ENCODE assay signal across 17 cellular contexts in the genomic region with DNA sequence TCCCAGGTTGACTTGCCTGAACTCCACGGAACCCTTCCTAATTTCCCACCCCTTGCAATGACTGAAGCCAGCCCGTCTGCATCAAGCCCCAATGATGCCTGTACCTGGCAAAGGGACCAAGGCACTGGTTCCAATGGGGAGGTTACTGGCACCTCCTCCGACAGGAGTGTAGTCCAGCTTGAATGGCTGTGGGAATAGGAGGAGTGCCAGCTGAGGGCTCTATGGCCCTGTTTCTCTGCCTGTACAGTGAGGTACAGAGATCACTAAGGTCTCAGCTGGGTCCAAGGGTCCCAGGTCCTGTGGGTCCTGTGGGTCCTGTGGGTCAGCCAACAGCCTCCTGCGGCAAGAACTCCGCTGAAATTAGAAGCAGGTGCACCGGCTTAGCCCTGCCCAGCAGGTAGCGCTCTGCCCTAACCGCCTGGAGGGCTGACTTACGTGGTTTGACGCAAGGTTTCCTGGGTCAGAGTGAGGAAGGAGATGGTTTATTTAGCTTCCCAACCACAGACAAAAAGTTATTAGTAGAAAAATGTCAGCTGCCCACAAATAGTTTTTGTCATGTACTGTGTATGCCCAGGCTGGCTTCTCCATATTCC. TPM values are rescaled to one million over a fixed set of nuclear protein-coding genes. Genes with fewer than 3 reads are reported as not detected.
DNase-seq lines count a peak whose midpoint lies in the region; ATAC-seq and TF ChIP-seq lines count a peak whose summit lies in the region.
"Had no signal": no experiment of that assay in that cellular context is flagged by ENCODE, and none has a peak within 500 bp of the region (broad histone marks: within the 10 kb centered on the region; RNA-seq: fewer than 3 reads in every experiment).

No MANE protein-coding gene starts in this region.

- H3K36me3 ChIP-seq in neuronal stem cell (replicated peaks in 1 of 2; ENCODE audit: control insufficient read depth in 2 of 2, insufficient read depth in 2 of 2, low read length in 2 of 2), result no peaks in the 10 kb centered on the region
- H3K36me3 ChIP-seq: HAP-1, neural progenitor cell had no signal

- H3K18ac ChIP-seq in neuronal stem cell (ENCODE audit: low read length), result peak overlapping the region; percentile 61

- peak; percentile 21; the same call in 1 of the 2 replicates for TF ChIP-seq CTCF in VCaP (conservative IDR thresholded peaks at IDR 0.05)

- no peak overlapping the region for H2BK120ac ChIP-seq in neuronal stem cell (ENCODE audit: low read depth, low read length)

- no peak for ATAC-seq in right cardiac atrium
- ATAC-seq: sciatic nerve had no signal

- H3K4me3 ChIP-seq in neuronal stem cell (ENCODE audit: low read length in 2 of 2) (no peak overlapping the region), right cardiac atrium (ENCODE audit: low read length) (no peak overlapping the region)
- H3K4me3 ChIP-seq: HAP-1, neural progenitor cell had no signal

- peak overlapping the region; percentile 6 for H3K14ac ChIP-seq in neuronal stem cell (ENCODE audit: low read length)

- H3K23ac ChIP-seq in neuronal stem cell (ENCODE audit: low read depth, low read length, poor library complexity), result no peak overlapping the region

- H4K91ac ChIP-seq in neuronal stem cell (ENCODE audit: low read depth, low read length, poor library complexity), result no peak overlapping the region

- no peak overlapping the region for H3K4me2 ChIP-seq in neuronal stem cell (ENCODE audit: insufficient read depth, low read length, poor library complexity, severe bottlenecking)
- H3K4me2 ChIP-seq: neural progenitor cell had no signal

- H3K4me1 ChIP-seq in neuronal stem cell (ENCODE audit: control insufficient read depth in 2 of 2, insufficient read depth in 1 of 2, low read depth in 1 of 2, low read length in 2 of 2), result no peaks in the 10 kb centered on the region
- H3K4me1 ChIP-seq in right cardiac atrium (ENCODE audit: control insufficient read depth, insufficient read depth, low read length), result no peaks in the 10 kb centered on the region
- H3K4me1 ChIP-seq: HAP-1, neural progenitor cell had no signal

- WGBS in neuronal stem cell (ENCODE audit: extremely low coverage in 2 of 2, insufficient read length in 2 of 2, insufficient replicate concordance in 1 of 2), 2 donors, result no CpG with 5 or more reads among the region's 10 CpGs
- WGBS in right cardiac atrium, result 67% methylated on average over 10 of the region's 10 CpGs

- peak overlapping the region; percentile 52 for H2BK12ac ChIP-seq in neuronal stem cell (ENCODE audit: low read length)

- H2BK15ac ChIP-seq in neuronal stem cell (ENCODE audit: low read length), result peak overlapping the region; percentile 31

- DNase-seq in NCI-H146 (lab: John Stamatoyannopoulos, UW) (peak; percentile 9), NCI-H146 treated with DMSO at 0.1 percent for 48 hours (lab: John Stamatoyannopoulos, UW; ENCODE audit: unreplicated experiment) (no peak), HT1080 (ENCODE audit: low read depth) (peak; percentile 12), neuronal stem cell (ENCODE audit: low spot score) (no peak), RKO (ENCODE audit: low spot score) (no peak), mucosa of gallbladder (ENCODE audit: low spot score) (no peak), right cardiac atrium (no peak)
- DNase-seq: activated naive CD4-positive, alpha-beta T cell; CD4-positive, alpha-beta T cell; KG1; stimulated activated CD4-positive, alpha-beta T cell treated with anti-CD3 and anti-CD28 coated beads, Interleukin-4, amount 100 ng/mL, for 1 hour had no signal

- H3K27ac ChIP-seq in VCaP (no peak overlapping the region), neuronal stem cell (replicated peaks; ENCODE audit: low read length) (no peak overlapping the region), right cardiac atrium (ENCODE audit: low read length) (no peak overlapping the region)
- H3K27ac ChIP-seq: neural progenitor cell had no signal

- no peaks in the 10 kb centered on the region for H3K79me1 ChIP-seq in neuronal stem cell (ENCODE audit: low read depth, low read length)

- no peak overlapping the region for H2BK5ac ChIP-seq in neuronal stem cell (ENCODE audit: low read length)

- no peak overlapping the region for H2AFZ ChIP-seq in neuronal stem cell (ENCODE audit: low read length)
- H2AFZ ChIP-seq: neural progenitor cell had no signal

- no peak overlapping the region for H3K9ac ChIP-seq in neuronal stem cell (ENCODE audit: low read depth, low read length, poor library complexity)
- H3K9ac ChIP-seq: neural progenitor cell had no signal

- no peak overlapping the region for H3K4ac ChIP-seq in neuronal stem cell (ENCODE audit: low read length)

- H3K9me3 ChIP-seq in neuronal stem cell (replicated peaks in 1 of 2; ENCODE audit: control insufficient read depth in 2 of 2, insufficient read depth in 1 of 2, low read depth in 1 of 2, low read length in 2 of 2), result no peaks in the 10 kb centered on the region
- H3K9me3 ChIP-seq in right cardiac atrium (ENCODE audit: control insufficient read depth, low read length), result no peaks in the 10 kb centered on the region
- H3K9me3 ChIP-seq: HAP-1 had no signal

- intact Hi-C loops in right cardiac atrium (cut with DNase I), result no loop called here

- no peak overlapping the region for H2AK5ac ChIP-seq in neuronal stem cell (ENCODE audit: low read depth, low read length)

- no peak overlapping the region for H4K8ac ChIP-seq in neuronal stem cell (ENCODE audit: low read depth, low read length)

- H3K27me3 ChIP-seq in neuronal stem cell (ENCODE audit: control insufficient read depth in 3 of 3, insufficient read depth in 3 of 3, low read depth in 1 of 3, low read length in 3 of 3), result no peaks in the 10 kb centered on the region
- no peaks in the 10 kb centered on the region for H3K27me3 ChIP-seq in right cardiac atrium (ENCODE audit: control insufficient read depth, insufficient read depth)
- H3K27me3 ChIP-seq: neural progenitor cell had no signal

RNA-seq across cellular contexts. Expression of gene SPRR4, which starts 9.9 kb away (rescaled TPM):
- total RNA-seq in HT1080 (2014; rRNA removed; shearing (Covaris generic)), result not detected in 2 replicates
- polyA plus RNA-seq in HT1080 (2015; cell fraction: cytosol; rRNA removed), result not detected in 2 replicates
- not detected in 2 replicates for polyA plus RNA-seq in HT1080 (2015; cell fraction: nucleus; rRNA removed)
- polyA plus RNA-seq in neuronal stem cell (2013, experiment 1 of 2), result not detected
- polyA plus RNA-seq in neuronal stem cell (2013, experiment 2 of 2), result not detected
- not detected for total RNA-seq in mucosa of gallbladder
- total RNA-seq in right cardiac atrium, result not detected
- not detected for polyA plus RNA-seq in right cardiac atrium
- total RNA-seq: A172; CD4-positive, alpha-beta T cell; sciatic nerve; ureter had no signal

RNA-seq across cellular contexts. Expression of gene SPRR5, which starts 13.5 kb away (rescaled TPM):
- total RNA-seq in HT1080 (2014; rRNA removed; shearing (Covaris generic)), result not detected in 2 replicates
- polyA plus RNA-seq in HT1080 (2015; cell fraction: cytosol; rRNA removed), result not detected in 2 replicates
- polyA plus RNA-seq in HT1080 (2015; cell fraction: nucleus; rRNA removed), result not detected in 2 replicates
- not detected for polyA plus RNA-seq in neuronal stem cell (2013, experiment 1 of 2)
- polyA plus RNA-seq in neuronal stem cell (2013, experiment 2 of 2), result not detected
- total RNA-seq in mucosa of gallbladder (not detected), right cardiac atrium (not detected)
- polyA plus RNA-seq in right cardiac atrium, result not detected
- total RNA-seq: A172; CD4-positive, alpha-beta T cell; sciatic nerve; ureter had no signal

RNA-seq across cellular contexts. Expression of gene SPRR1A, which starts 23.3 kb away (rescaled TPM):
- not detected in 2 replicates for total RNA-seq in HT1080 (2014; rRNA removed; shearing (Covaris generic))
- not detected in 2 replicates for polyA plus RNA-seq in HT1080 (2015; cell fraction: cytosol; rRNA removed)
- polyA plus RNA-seq in HT1080 (2015; cell fraction: nucleus; rRNA removed), result not detected in 2 replicates
- polyA plus RNA-seq in neuronal stem cell (2013, experiment 1 of 2), result not detected
- not detected for polyA plus RNA-seq in neuronal stem cell (2013, experiment 2 of 2)
- total RNA-seq in mucosa of gallbladder (not detected), right cardiac atrium (not detected)
- not detected for polyA plus RNA-seq in right cardiac atrium
- total RNA-seq: A172; CD4-positive, alpha-beta T cell; sciatic nerve had no signal

RNA-seq across cellular contexts. Expression of gene SPRR3, which starts 41.0 kb away (rescaled TPM):
- not detected in 2 replicates for total RNA-seq in HT1080 (2014; rRNA removed; shearing (Covaris generic))
- not detected in 2 replicates for polyA plus RNA-seq in HT1080 (2015; cell fraction: cytosol; rRNA removed)
- not detected in 2 replicates for polyA plus RNA-seq in HT1080 (2015; cell fraction: nucleus; rRNA removed)
- not detected for polyA plus RNA-seq in neuronal stem cell (2013, experiment 1 of 2)
- polyA plus RNA-seq in neuronal stem cell (2013, experiment 2 of 2), result not detected
- 42.5 TPM for total RNA-seq in mucosa of gallbladder
- not detected for total RNA-seq in right cardiac atrium
- polyA plus RNA-seq in right cardiac atrium, result 0.50 TPM
- total RNA-seq: A172; CD4-positive, alpha-beta T cell had no signal

RNA-seq across cellular contexts. Expression of gene IVL, which starts 52.2 kb away (rescaled TPM):
- total RNA-seq in HT1080 (2014; rRNA removed; shearing (Covaris generic)), result 0.26 and 0.33 TPM in 2 replicates
- 1.2 and 1.6 TPM in 2 replicates for polyA plus RNA-seq in HT1080 (2015; cell fraction: cytosol; rRNA removed)
- polyA plus RNA-seq in HT1080 (2015; cell fraction: nucleus; rRNA removed), result 1.5 and 2.6 TPM in 2 replicates
- not detected for polyA plus RNA-seq in neuronal stem cell (2013, experiment 1 of 2)
- polyA plus RNA-seq in neuronal stem cell (2013, experiment 2 of 2), result not detected
- total RNA-seq in mucosa of gallbladder (not detected), right cardiac atrium (not detected)
- not detected for polyA plus RNA-seq in right cardiac atrium
- total RNA-seq: A172; CD4-positive, alpha-beta T cell; sciatic nerve had no signal

Comparison
In these comparisons a context has a peak if more than half of its experiments do, and no peak if none do; other contexts are left out.
1. DNase-seq: peak in NCI-H146 (single experiment) and HT1080 (single experiment); none in NCI-H146 treated with DMSO at 0.1 percent for 48 hours (single experiment), neuronal stem cell (single experiment), RKO (single experiment), mucosa of gallbladder (single experiment) and right cardiac atrium (0 of 3).